In genomic region chr5:43609752-43610151, GRCh38 we compare ENCODE assay signal across 9 cellular contexts. TPM values are rescaled to one million over a fixed set of nuclear protein-coding genes. Genes with fewer than 3 reads are reported as not detected.
DNase-seq lines count a peak whose midpoint lies in the region; ATAC-seq, FAIRE-seq and TF ChIP-seq lines count a peak whose summit lies in the region.
"Had no signal": no experiment of that assay in that cellular context is flagged by ENCODE, and none has a peak within 500 bp of the region (broad histone marks: within the 10 kb centered on the region; RNA-seq: fewer than 3 reads in every experiment).

No MANE protein-coding gene starts in this region.

- peaks cover under 1 to 6% (median 2%) of the 10 kb centered on the region in 4 donors for H3K4me1 ChIP-seq in esophagus muscularis mucosa
- peaks cover 0 to 2% (median 0%) of the 10 kb centered on the region in 3 donors for H3K4me1 ChIP-seq in pancreas

- no peak for TF ChIP-seq POLR2A in esophagus muscularis mucosa (IDR thresholded peaks at IDR 0.05; ENCODE audit: low read depth)

- DNase-seq in NAMALWA (ENCODE audit: low spot score) (peak; percentile 56), left lobe of liver (ENCODE audit: low spot score) (no peak), esophagus muscularis mucosa (ENCODE audit: extremely low spot score) (no peak), COLO829 (ENCODE audit: low spot score) (no peak), pancreas (no peak)
- no peak for DNase-seq in activated CD4-positive, alpha-beta T cell treated with anti-CD3 and anti-CD28 coated beads, Interleukin-2, amount 50 U/mL, for 1 hour

- no peak overlapping the region for H3K27ac ChIP-seq in esophagus muscularis mucosa (replicated peaks in 1 of 4)
- H3K27ac ChIP-seq in pancreas: no peak overlapping the region
- H3K27ac ChIP-seq: SK-N-MC had no signal

- TF ChIP-seq EP300 in esophagus muscularis mucosa (IDR thresholded peaks at IDR 0.05): no peak

- intact Hi-C loops in esophagus muscularis mucosa (cut with DNase I): no loop called here
- intact Hi-C loops in pancreas (cut with DNase I): no loop called here

- WGBS in esophagus muscularis mucosa: 67% methylated on average over 1 of the region's 1 CpG
- WGBS in pancreas, 2 donors: 85 to 96% methylated on average over 1 of the region's 1 CpG

- H3K36me3 ChIP-seq in esophagus muscularis mucosa: peaks cover 34 to 58% (median 44%) of the 10 kb centered on the region in 4 donors
- peaks cover 0 to 13% (median 11%) of the 10 kb centered on the region in 3 donors for H3K36me3 ChIP-seq in pancreas

- ATAC-seq in GM18502 (IDR thresholded peaks at IDR 0.05; ENCODE audit: poor library complexity, unreplicated experiment) (peak; percentile 93), GM21737 (IDR thresholded peaks at IDR 0.05; ENCODE audit: unreplicated experiment) (peak; percentile 47), left lobe of liver (peak; percentile 53), pancreas (no peak)

- no peaks in the 10 kb centered on the region for H3K27me3 ChIP-seq in esophagus muscularis mucosa
- no peaks in the 10 kb centered on the region for H3K27me3 ChIP-seq in pancreas

- H3K4me3 ChIP-seq in esophagus muscularis mucosa (no peak overlapping the region), pancreas (no peak overlapping the region)
- H3K4me3 ChIP-seq: SK-N-MC had no signal

- FAIRE-seq in pancreas (lab: Jason Lieb, UNC): no peak

- TF ChIP-seq CTCF in esophagus muscularis mucosa (IDR thresholded peaks at IDR 0.05) (peak in 1 of 3 experiments; percentile 19), pancreas (IDR thresholded peaks at IDR 0.05) (peak in 1 of 4 donors; percentile 9)

- H3K9me3 ChIP-seq in esophagus muscularis mucosa: no peaks in the 10 kb centered on the region
- H3K9me3 ChIP-seq in pancreas: no peaks in the 10 kb centered on the region

RNA-seq across cellular contexts. Expression of gene NNT, which starts 6.8 kb away (rescaled TPM):
- 190 TPM for total RNA-seq in left lobe of liver
- 10 to 100 TPM; 49.0 to 90.1 (median 70.3) TPM for total RNA-seq in esophagus muscularis mucosa
- total RNA-seq in pancreas: 10 to 100 TPM; 27.1 to 48.0 (median 36.1) TPM
- 10 to 100 TPM in 1 of 2 donors, 1 to 10 TPM in 1; 6.1 to 13.3 TPM for polyA plus RNA-seq in pancreas

RNA-seq across cellular contexts. Expression of gene PAIP1, which starts 52.9 kb away (rescaled TPM):
- 32.8 TPM for total RNA-seq in left lobe of liver
- total RNA-seq in esophagus muscularis mucosa: 100 to 1,000 TPM in 3 of 4 donors, 10 to 100 TPM in 1; 81.4 to 135 (median 106) TPM
- 10 to 100 TPM; 22.4 to 43.9 (median 30.6) TPM for total RNA-seq in pancreas
- polyA plus RNA-seq in pancreas: 10 to 100 TPM; 22.9 to 29.9 TPM

Comparison
In these comparisons a context has a peak if more than half of its experiments do, and no peak if none do; other contexts are left out.
1. ATAC-seq: peak in GM18502 (single experiment), GM21737 (single experiment) and left lobe of liver (single experiment); none in pancreas (0 of 4).